8 cellular contexts compared by ENCODE assay signal in genomic region chr2:20050712-20051517, GRCh38. TPM values are rescaled to one million over a fixed set of nuclear protein-coding genes. Genes with fewer than 3 reads are reported as not detected.
DNase-seq lines count a peak whose midpoint lies in the region; ATAC-seq and TF ChIP-seq lines count a peak whose summit lies in the region.

No MANE protein-coding gene starts in this region.

- no peak for TF ChIP-seq CTCF in liver (IDR thresholded peaks at IDR 0.05; ENCODE audit: low read depth, low read length, missing input control)

- peak overlapping the region; percentile 100 for H3K27ac ChIP-seq in GM23248
- peak overlapping the region; percentile 85 for H3K27ac ChIP-seq in Karpas-422 (ENCODE audit: low read length)
- peak overlapping the region; percentile 77 for H3K27ac ChIP-seq in ectodermal cell (ENCODE audit: insufficient read depth, low read depth, low read length, poor library complexity, severe bottlenecking)
- peak overlapping the region; percentile 99 for H3K27ac ChIP-seq in liver (ENCODE audit: low read depth in 1 of 2, low read length in 2 of 2)

- H3K9ac ChIP-seq in GM23248 = peak overlapping the region; percentile 100
- H3K9ac ChIP-seq in Karpas-422 (ENCODE audit: low read length) = peak overlapping the region; percentile 85
- peak overlapping the region; percentile 97 to 99 for H3K9ac ChIP-seq in liver (ENCODE audit: low read depth in 1 of 2, low read length in 2 of 2)

- H3F3A ChIP-seq in GM23248 (ENCODE audit: insufficient read depth) = peaks cover 48% of the 10 kb centered on the region

- H2AFZ ChIP-seq in GM23248 (peak overlapping the region; percentile 16; the same call in 1 of the 2 replicates), Karpas-422 (ENCODE audit: low read length) (no peak overlapping the region; the same call in 1 of the 2 replicates)

- H3K4me3 Mint-ChIP-seq in stimulated activated naive CD8-positive, alpha-beta T cell treated with anti-CD3 and anti-CD28 coated beads, Interleukin-15, amount 100 ng/mL, for 72 hours = no peak overlapping the region

- peaks cover 23% of the 10 kb centered on the region for H3K4me1 Mint-ChIP-seq in stimulated activated naive CD8-positive, alpha-beta T cell treated with anti-CD3 and anti-CD28 coated beads, Interleukin-15, amount 100 ng/mL, for 72 hours

- peak in 1 of 2 donors; percentile 13 for TF ChIP-seq RAD21 in liver (IDR thresholded peaks at IDR 0.05)

- ATAC-seq in stimulated activated naive CD8-positive, alpha-beta T cell treated with anti-CD3 and anti-CD28 coated beads, Interleukin-15, amount 100 ng/mL, for 72 hours = peak; percentile 56

- peaks cover 13% of the 10 kb centered on the region; the same call in 1 of the 2 replicates for H4K20me1 ChIP-seq in GM23248 (ENCODE audit: insufficient read depth)
- H4K20me1 ChIP-seq in Karpas-422 (ENCODE audit: insufficient read depth, low read depth, low read length) = 0 out of 2 replicates have a peak, but pooled peaks cover 4% of the 10 kb centered on the region

- peaks cover 9% of the 10 kb centered on the region for H3K27me3 Mint-ChIP-seq in stimulated activated naive CD8-positive, alpha-beta T cell treated with anti-CD3 and anti-CD28 coated beads, Interleukin-15, amount 100 ng/mL, for 72 hours

- peak overlapping the region; percentile 98 for H3K4me2 ChIP-seq in GM23248 (ENCODE audit: unreplicated experiment)
- H3K4me2 ChIP-seq in Karpas-422 (ENCODE audit: low read depth, low read length, poor library complexity, severe bottlenecking) = peak overlapping the region; percentile 86

- H3K9me3 ChIP-seq in GM23248 (ENCODE audit: low read depth) (no peaks in the 10 kb centered on the region), Karpas-422 (ENCODE audit: low read length) (no peaks in the 10 kb centered on the region), ectodermal cell (ENCODE audit: control insufficient read depth, low read length) (no peaks in the 10 kb centered on the region), liver (ENCODE audit: control insufficient read depth in 4 of 4, low read length in 3 of 4) (no peaks in the 10 kb centered on the region)

- no peak overlapping the region for H3K27ac Mint-ChIP-seq in stimulated activated naive CD8-positive, alpha-beta T cell treated with anti-CD3 and anti-CD28 coated beads, Interleukin-15, amount 100 ng/mL, for 72 hours

- DNase-seq in NCI-H2171 treated with DMSO at 0.1 percent for 48 hours (lab: John Stamatoyannopoulos, UW) (peak; percentile 56), NCI-H2171 (lab: John Stamatoyannopoulos, UW) (no peak), GM23248 (peak; percentile 81), Karpas-422 (peak; percentile 74), T-helper 2 cell (peak in 3 of 5 experiments; percentile 3 to 57 (median 11))
- peak; percentile 20 to 42 for DNase-seq in stimulated activated naive CD8-positive, alpha-beta T cell treated with anti-CD3 and anti-CD28 coated beads, Interleukin-15, amount 100 ng/mL, for 72 hours

- H3K79me2 ChIP-seq in GM23248 (ENCODE audit: insufficient read depth) (peaks cover 54% of the 10 kb centered on the region), Karpas-422 (ENCODE audit: low read length) (peaks cover 50% of the 10 kb centered on the region)

- H3K36me3 ChIP-seq in GM23248 (ENCODE audit: low read depth) (no peaks in the 10 kb centered on the region), Karpas-422 (ENCODE audit: insufficient read depth, low read length) (no peaks in the 10 kb centered on the region), ectodermal cell (ENCODE audit: control insufficient read depth, insufficient read depth, low read length) (no peaks in the 10 kb centered on the region), liver (ENCODE audit: control insufficient read depth in 4 of 4, insufficient read depth in 3 of 4, low read depth in 1 of 4, low read length in 3 of 4) (no peaks in the 10 kb centered on the region)

- H3K9me2 ChIP-seq in GM23248 (ENCODE audit: insufficient read depth) (no peaks in the 10 kb centered on the region), Karpas-422 (replicated peaks; ENCODE audit: insufficient read depth, low read length) (no peaks in the 10 kb centered on the region)

- no peaks in the 10 kb centered on the region for H3K27me3 ChIP-seq in GM23248 (replicated peaks; ENCODE audit: insufficient read depth)
- H3K27me3 ChIP-seq in Karpas-422 (ENCODE audit: low read length) = no peaks in the 10 kb centered on the region
- no peaks in the 10 kb centered on the region for H3K27me3 ChIP-seq in ectodermal cell (ENCODE audit: control insufficient read depth, insufficient read depth, low read length, poor library complexity, severe bottlenecking)
- no peaks in the 10 kb centered on the region for H3K27me3 ChIP-seq in liver (ENCODE audit: control insufficient read depth in 4 of 4, insufficient read depth in 4 of 4, low read length in 3 of 4)

- peaks cover 27% of the 10 kb centered on the region; the same call in 1 of the 2 replicates for H3K4me1 ChIP-seq in GM23248 (ENCODE audit: insufficient read depth)
- peaks cover 31% of the 10 kb centered on the region for H3K4me1 ChIP-seq in Karpas-422 (ENCODE audit: low read length)
- no peaks in the 10 kb centered on the region for H3K4me1 ChIP-seq in ectodermal cell (ENCODE audit: control insufficient read depth, insufficient read depth, low read length)
- peaks cover 2 to 27% (median 19%) of the 10 kb centered on the region in 4 donors for H3K4me1 ChIP-seq in liver (ENCODE audit: control insufficient read depth in 4 of 4, insufficient read depth in 4 of 4, low read length in 3 of 4)

- no peaks in the 10 kb centered on the region for H3K9me3 Mint-ChIP-seq in stimulated activated naive CD8-positive, alpha-beta T cell treated with anti-CD3 and anti-CD28 coated beads, Interleukin-15, amount 100 ng/mL, for 72 hours

- H3K4me3 ChIP-seq in GM23248 (peak overlapping the region; percentile 97), Karpas-422 (ENCODE audit: low read length) (peak overlapping the region; percentile 87), ectodermal cell (ENCODE audit: insufficient read depth, low read depth, low read length) (peak overlapping the region; percentile 83), liver (ENCODE audit: low read depth in 1 of 3, low read length in 3 of 3) (peak overlapping the region; percentile 78 to 97 (median 92))

- WGBS in GM23248 (ENCODE audit: low coverage in 1 of 2, low lambda C conversion rate in 2 of 2, missing lambda C conversion rate in 2 of 2), 2 experiments = 0 to 1% methylated on average over 38 to 44 of the region's 44 CpGs
- WGBS in ectodermal cell, 2 experiments = 0% methylated on average over 44 of the region's 44 CpGs
- WGBS in liver = under 1% methylated on average over 44 of the region's 44 CpGs

- in situ Hi-C loops in GM23248 (cut with MboI) = no loop called here

TF ChIP-seq in liver, 16 proteins besides CTCF, POLR2A, EP300 and RAD21 (continues in another document):
- TF ChIP-seq ZBTB33 (IDR thresholded peaks at IDR 0.05) (no peak), SP1 (IDR thresholded peaks at IDR 0.05) (no peak), ATF3 (IDR thresholded peaks at IDR 0.05) (no peak), EGR1 (IDR thresholded peaks at IDR 0.05; ENCODE audit: low read depth in 2 of 2) (no peak)
- TF ChIP-seq, protein P1, sequence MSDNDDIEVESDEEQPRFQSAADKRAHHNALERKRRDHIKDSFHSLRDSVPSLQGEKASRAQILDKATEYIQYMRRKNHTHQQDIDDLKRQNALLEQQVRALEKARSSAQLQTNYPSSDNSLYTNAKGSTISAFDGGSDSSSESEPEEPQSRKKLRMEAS (IDR thresholded peaks at IDR 0.05) = peak; percentile 9

RNA-seq across cellular contexts. Expression of gene LAPTM4A, which starts 0.5 kb away (rescaled TPM):
- total RNA-seq in GM23248 (2014; rRNA removed; shearing (Covaris generic)) = 363 and 372 TPM in 2 replicates
- polyA plus RNA-seq in GM23248 (2016; fragmentation: Nextera tagmentation; extraction: Ambion mirVana) (752 and 760 TPM in 2 replicates), liver (100 to 1,000 TPM; 129 to 183 TPM)
- total RNA-seq in Karpas-422 (2014; rRNA removed; shearing (Covaris generic); ENCODE audit: low replicate concordance) = 11.7 and 37.2 TPM in 2 replicates
- 264 TPM for polyA plus RNA-seq in ectodermal cell (2013, experiment 1 of 4)
- 317 TPM for polyA plus RNA-seq in ectodermal cell (2013, experiment 2 of 4)
- 236 TPM for polyA plus RNA-seq in ectodermal cell (2013, experiment 3 of 4)
- 302 TPM for polyA plus RNA-seq in ectodermal cell (2013, experiment 4 of 4)
- 100 to 1,000 TPM in 1 of 2 donors, 10 to 100 TPM in 1; 69.1 to 115 TPM for total RNA-seq in liver

RNA-seq across cellular contexts. Expression of gene MATN3, which starts 38.4 kb away (rescaled TPM):
- total RNA-seq in GM23248 (2014; rRNA removed; shearing (Covaris generic)) = 0.25 and 0.54 TPM in 2 replicates
- polyA plus RNA-seq in GM23248 (2016; fragmentation: Nextera tagmentation; extraction: Ambion mirVana) (1.7 and 2.0 TPM in 2 replicates), liver (under 1 TPM in 1 of 2 donors, not detected in 1; 0.10 TPM)
- not detected in 2 replicates for total RNA-seq in Karpas-422 (2014; rRNA removed; shearing (Covaris generic); ENCODE audit: low replicate concordance)
- 2.2 TPM for polyA plus RNA-seq in ectodermal cell (2013, experiment 1 of 4)
- polyA plus RNA-seq in ectodermal cell (2013, experiment 2 of 4) = 2.8 TPM
- 2.3 TPM for polyA plus RNA-seq in ectodermal cell (2013, experiment 3 of 4)
- 2.5 TPM for polyA plus RNA-seq in ectodermal cell (2013, experiment 4 of 4)
- under 1 TPM; 0.05 to 0.08 TPM for total RNA-seq in liver
